4 cellular contexts compared by ENCODE assay signal in genomic region chr14:48113713-48114112, GRCh38.
A peak's percentile ranks its signal among the peaks of the same experiment; 100 is the strongest.
TF ChIP-seq lines count a peak whose summit lies in the region.

No MANE protein-coding gene starts in this region.

TF ChIP-seq in HepG2, 621 proteins besides CTCF, POLR2A, EP300 and RAD21:
- no peak for TF ChIP-seq HHEX (CRISPR knock-in tag; IDR thresholded peaks at IDR 0.05)
- TF ChIP-seq NFE2L2 (IDR thresholded peaks at IDR 0.05; ENCODE audit: low read length), result peak; percentile 60
- no peak for TF ChIP-seq PPARG (CRISPR knock-in tag; conservative IDR thresholded peaks at IDR 0.05)
- TF ChIP-seq ADNP (CRISPR knock-in tag; IDR thresholded peaks at IDR 0.05), result no peak
- no peak for TF ChIP-seq BRCA1 (CRISPR knock-in tag; IDR thresholded peaks at IDR 0.05)
- TF ChIP-seq PHF5A (CRISPR knock-in tag; IDR thresholded peaks at IDR 0.05; ENCODE audit: low read depth, unreplicated experiment), result no peak
- no peak for TF ChIP-seq ZNF614 (CRISPR knock-in tag; IDR thresholded peaks at IDR 0.05; ENCODE audit: borderline replicate concordance)

TF ChIP-seq in A549, 52 proteins besides CTCF, POLR2A, EP300 and RAD21:
- TF ChIP-seq FOSB (CRISPR knock-in tag; IDR thresholded peaks at IDR 0.05) (no peak), ZC3H11A (IDR thresholded peaks at IDR 0.05) (peak; percentile 88), NFE2L2 (conservative IDR thresholded peaks at IDR 0.05; ENCODE audit: low read length) (0 out of 2 replicates have a peak, but pooled peaks have one; percentile 28)

TF ChIP-seq in HEK293, 187 proteins besides CTCF, POLR2A, EP300 and RAD21 (continues in another document):
- TF ChIP-seq ZNF830 (tag by site-specific recombination; IDR thresholded peaks at IDR 0.05; ENCODE audit: low read depth) (no peak), HOXA7 (CRISPR knock-in tag; IDR thresholded peaks at IDR 0.05; ENCODE audit: borderline replicate concordance) (no peak), ZNF148 (tag by site-specific recombination; IDR thresholded peaks at IDR 0.05; ENCODE audit: borderline replicate concordance) (no peak), ZBTB20 (tag by site-specific recombination; IDR thresholded peaks at IDR 0.05) (no peak), ZNF518A (tag by site-specific recombination; conservative IDR thresholded peaks at IDR 0.05; ENCODE audit: low read depth) (peak; percentile 63), ZNF394 (tag by site-specific recombination; IDR thresholded peaks at IDR 0.05; ENCODE audit: borderline replicate concordance) (peak; percentile 72; the same call in 1 of the 2 replicates), ZNF426 (tag by site-specific recombination; IDR thresholded peaks at IDR 0.05) (peak; percentile 59), ZBTB8A (tag by site-specific recombination; IDR thresholded peaks at IDR 0.05) (peak; percentile 39; the same call in 1 of the 2 replicates), ZBTB26 (tag by site-specific recombination; optimal IDR thresholded peaks at IDR 0.05) (no peak), ZSCAN4 (tag by site-specific recombination; IDR thresholded peaks at IDR 0.05) (no peak), ZNF654 (tag by site-specific recombination; IDR thresholded peaks at IDR 0.05; ENCODE audit: low read depth) (0 out of 2 replicates have a peak, but pooled peaks have one; percentile 12), SP2 (tag by site-specific recombination; IDR thresholded peaks at IDR 0.05) (no peak), ZBTB21 (tag by site-specific recombination; IDR thresholded peaks at IDR 0.05) (0 out of 2 replicates have a peak, but pooled peaks have one; percentile 22)

TF ChIP-seq in IMR-90, 13 proteins besides CTCF, POLR2A, EP300 and RAD21:
- no peak for TF ChIP-seq USF2 (IDR thresholded peaks at IDR 0.05; ENCODE audit: low read depth, low read length)
- TF ChIP-seq NFE2L2 (IDR thresholded peaks at IDR 0.05; ENCODE audit: low read depth, low read length), result 0 out of 2 replicates have a peak, but pooled peaks have one; percentile 44
- no peak for TF ChIP-seq CHD1 (IDR thresholded peaks at IDR 0.05; ENCODE audit: low read depth, low read length)
- no peak for TF ChIP-seq CEBPB (IDR thresholded peaks at IDR 0.05; ENCODE audit: low read depth, low read length)
- no peak for TF ChIP-seq FOS (IDR thresholded peaks at IDR 0.05; ENCODE audit: low read depth, low read length)
- TF ChIP-seq MAZ (IDR thresholded peaks at IDR 0.05; ENCODE audit: borderline replicate concordance, low read depth, low read length), result no peak
